Comparison of ENCODE assay signal across 15 cellular contexts in genomic region chr5:145978171-145978570, GRCh38.
"Had no signal": no experiment of that assay in that cellular context is flagged by ENCODE, and none has a peak within 500 bp of the region (broad histone marks: within the 10 kb centered on the region; RNA-seq: fewer than 3 reads in every experiment).

No MANE protein-coding gene starts in this region.

- H3K36me3 ChIP-seq: lower lobe of right lung, tibial artery had no signal

- DNase-seq: activated CD4-positive, alpha-beta memory T cell treated with anti-CD3 and anti-CD28 coated beads, Interleukin-2, amount 10 ng/mL, durations not matched to agents 7 days and 5 days; activated CD8-positive, alpha-beta memory T cell treated with anti-CD3 and anti-CD28 coated beads, Interleukin-2, amount 50 U/mL, for 4 hours; activated naive CD4-positive, alpha-beta T cell treated with Interleukin-2 at 50 U/mL for 16 hours; activated T-cell treated with anti-CD3 and anti-CD28 coated beads, Interleukin-2, amount 50 U/mL, for 72 hours; central memory CD4-positive, alpha-beta T cell; cortex of kidney; effector memory CD8-positive, alpha-beta T cell; lower lobe of right lung; occipital lobe; SHP77 treated with DMSO at 0.1 percent for 48 hours; stimulated activated CD4-positive, alpha-beta T cell treated with anti-CD3 and anti-CD28 coated beads, Interleukin-4, amount 100 ng/mL, for 24 hours; tibial artery had no signal

- ATAC-seq: activated CD4-positive, CD25-positive, alpha-beta regulatory T cell treated with anti-CD3 and anti-CD28 coated beads, Interleukin-2, amount 50 U/mL, for 24 hours; activated T-cell treated with anti-CD3 and anti-CD28 coated beads, Interleukin-2, amount 50 U/mL, for 72 hours; effector memory CD8-positive, alpha-beta T cell; lower lobe of right lung; natural killer cell treated with Interleukin-12 subunit alpha and Interleukin-12 subunit beta and Interleukin-15 and Interleukin-18, amount 100 ng/mL, for 72 hours had no signal

- H3K27ac ChIP-seq: lower lobe of right lung, tibial artery had no signal

- H3K27me3 ChIP-seq: tibial artery had no signal

- FAIRE-seq: astrocyte had no signal

- H3K9me3 ChIP-seq: lower lobe of right lung, tibial artery had no signal

- H3K4me3 ChIP-seq: lower lobe of right lung, tibial artery had no signal
